Comparison of ENCODE assay signal across 1 cellular context in the genomic region with DNA sequence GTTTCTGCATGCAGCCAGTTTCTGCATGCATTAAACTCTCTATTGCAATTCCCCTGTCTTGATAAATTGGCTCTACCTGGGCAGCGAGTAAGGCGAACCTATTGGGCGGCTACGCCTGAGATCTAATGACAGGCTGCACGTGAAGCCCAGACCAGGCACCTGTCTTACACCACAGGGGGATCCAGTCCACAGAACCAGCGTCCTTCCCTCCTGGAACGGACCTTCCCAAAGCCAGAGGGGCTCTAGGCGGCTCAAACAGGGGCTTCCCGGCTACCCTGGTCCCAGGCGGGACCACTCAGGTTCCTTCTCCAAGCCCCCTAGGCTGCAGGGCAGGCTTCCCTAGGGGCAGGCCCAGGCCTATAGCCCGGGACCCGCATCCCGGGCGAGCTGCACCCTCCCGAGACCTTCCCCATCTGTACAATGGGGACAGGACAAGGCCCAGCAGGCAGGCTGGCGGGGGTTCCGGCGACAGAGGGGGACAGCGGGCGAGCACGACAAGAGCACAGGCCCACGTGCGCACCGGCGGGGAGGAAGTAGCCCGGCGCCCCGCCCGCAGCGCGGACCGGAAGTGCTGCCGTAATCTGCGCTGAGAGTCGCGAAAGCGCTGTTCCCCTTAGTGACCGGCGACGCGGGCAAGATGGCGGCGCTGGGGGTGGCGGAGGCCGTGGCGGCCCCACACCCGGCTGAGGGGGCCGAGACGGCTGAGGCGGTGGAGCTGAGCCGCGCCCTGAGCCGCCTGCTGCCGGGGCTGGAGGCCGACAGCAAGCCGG.
TF ChIP-seq lines count a peak whose summit lies in the region.

TSS of gene DNAAF5 (plus strand) at position 616 of the 770 bp plus-strand sequence. CDS start at position 638, 22 bp downstream.

TF ChIP-seq in HepG2, 621 proteins besides CTCF, POLR2A, EP300 and RAD21 (continued from another document and continues in another):
- TF ChIP-seq, protein P1, sequence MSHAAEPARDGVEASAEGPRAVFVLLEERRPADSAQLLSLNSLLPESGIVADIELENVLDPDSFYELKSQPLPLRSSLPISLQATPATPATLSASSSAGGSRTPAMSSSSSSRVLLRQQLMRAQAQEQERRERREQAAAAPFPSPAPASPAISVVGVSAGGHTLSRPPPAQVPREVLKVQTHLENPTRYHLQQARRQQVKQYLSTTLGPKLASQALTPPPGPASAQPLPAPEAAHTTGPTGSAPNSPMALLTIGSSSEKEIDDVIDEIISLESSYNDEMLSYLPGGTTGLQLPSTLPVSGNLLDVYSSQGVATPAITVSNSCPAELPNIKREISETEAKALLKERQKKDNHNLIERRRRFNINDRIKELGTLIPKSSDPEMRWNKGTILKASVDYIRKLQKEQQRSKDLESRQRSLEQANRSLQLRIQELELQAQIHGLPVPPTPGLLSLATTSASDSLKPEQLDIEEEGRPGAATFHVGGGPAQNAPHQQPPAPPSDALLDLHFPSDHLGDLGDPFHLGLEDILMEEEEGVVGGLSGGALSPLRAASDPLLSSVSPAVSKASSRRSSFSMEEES (CRISPR knock-in tag; IDR thresholded peaks at IDR 0.05): peak; percentile 63; the same call in 1 of the 2 replicates
- no peak for TF ChIP-seq TCF7 (IDR thresholded peaks at IDR 0.05; ENCODE audit: low read depth)
- peak; percentile 43; the same call in 1 of the 2 replicates for TF ChIP-seq ZNF839 (CRISPR knock-in tag; IDR thresholded peaks at IDR 0.05; ENCODE audit: borderline replicate concordance)
- TF ChIP-seq, protein P2, sequence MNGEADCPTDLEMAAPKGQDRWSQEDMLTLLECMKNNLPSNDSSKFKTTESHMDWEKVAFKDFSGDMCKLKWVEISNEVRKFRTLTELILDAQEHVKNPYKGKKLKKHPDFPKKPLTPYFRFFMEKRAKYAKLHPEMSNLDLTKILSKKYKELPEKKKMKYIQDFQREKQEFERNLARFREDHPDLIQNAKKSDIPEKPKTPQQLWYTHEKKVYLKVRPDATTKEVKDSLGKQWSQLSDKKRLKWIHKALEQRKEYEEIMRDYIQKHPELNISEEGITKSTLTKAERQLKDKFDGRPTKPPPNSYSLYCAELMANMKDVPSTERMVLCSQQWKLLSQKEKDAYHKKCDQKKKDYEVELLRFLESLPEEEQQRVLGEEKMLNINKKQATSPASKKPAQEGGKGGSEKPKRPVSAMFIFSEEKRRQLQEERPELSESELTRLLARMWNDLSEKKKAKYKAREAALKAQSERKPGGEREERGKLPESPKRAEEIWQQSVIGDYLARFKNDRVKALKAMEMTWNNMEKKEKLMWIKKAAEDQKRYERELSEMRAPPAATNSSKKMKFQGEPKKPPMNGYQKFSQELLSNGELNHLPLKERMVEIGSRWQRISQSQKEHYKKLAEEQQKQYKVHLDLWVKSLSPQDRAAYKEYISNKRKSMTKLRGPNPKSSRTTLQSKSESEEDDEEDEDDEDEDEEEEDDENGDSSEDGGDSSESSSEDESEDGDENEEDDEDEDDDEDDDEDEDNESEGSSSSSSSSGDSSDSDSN (CRISPR knock-in tag; IDR thresholded peaks at IDR 0.05): peak; percentile 41
- TF ChIP-seq SP140L (CRISPR knock-in tag; IDR thresholded peaks at IDR 0.05; ENCODE audit: borderline replicate concordance): no peak
- peak; percentile 62; the same call in 1 of the 2 replicates for TF ChIP-seq DNMT3B (CRISPR knock-in tag; conservative IDR thresholded peaks at IDR 0.05)
- TF ChIP-seq, protein P3, sequence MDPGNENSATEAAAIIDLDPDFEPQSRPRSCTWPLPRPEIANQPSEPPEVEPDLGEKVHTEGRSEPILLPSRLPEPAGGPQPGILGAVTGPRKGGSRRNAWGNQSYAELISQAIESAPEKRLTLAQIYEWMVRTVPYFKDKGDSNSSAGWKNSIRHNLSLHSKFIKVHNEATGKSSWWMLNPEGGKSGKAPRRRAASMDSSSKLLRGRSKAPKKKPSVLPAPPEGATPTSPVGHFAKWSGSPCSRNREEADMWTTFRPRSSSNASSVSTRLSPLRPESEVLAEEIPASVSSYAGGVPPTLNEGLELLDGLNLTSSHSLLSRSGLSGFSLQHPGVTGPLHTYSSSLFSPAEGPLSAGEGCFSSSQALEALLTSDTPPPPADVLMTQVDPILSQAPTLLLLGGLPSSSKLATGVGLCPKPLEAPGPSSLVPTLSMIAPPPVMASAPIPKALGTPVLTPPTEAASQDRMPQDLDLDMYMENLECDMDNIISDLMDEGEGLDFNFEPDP (CRISPR knock-in tag; conservative IDR thresholded peaks at IDR 0.05): 0 out of 2 replicates have a peak, but pooled peaks have one; percentile 61
- TF ChIP-seq, protein P4, sequence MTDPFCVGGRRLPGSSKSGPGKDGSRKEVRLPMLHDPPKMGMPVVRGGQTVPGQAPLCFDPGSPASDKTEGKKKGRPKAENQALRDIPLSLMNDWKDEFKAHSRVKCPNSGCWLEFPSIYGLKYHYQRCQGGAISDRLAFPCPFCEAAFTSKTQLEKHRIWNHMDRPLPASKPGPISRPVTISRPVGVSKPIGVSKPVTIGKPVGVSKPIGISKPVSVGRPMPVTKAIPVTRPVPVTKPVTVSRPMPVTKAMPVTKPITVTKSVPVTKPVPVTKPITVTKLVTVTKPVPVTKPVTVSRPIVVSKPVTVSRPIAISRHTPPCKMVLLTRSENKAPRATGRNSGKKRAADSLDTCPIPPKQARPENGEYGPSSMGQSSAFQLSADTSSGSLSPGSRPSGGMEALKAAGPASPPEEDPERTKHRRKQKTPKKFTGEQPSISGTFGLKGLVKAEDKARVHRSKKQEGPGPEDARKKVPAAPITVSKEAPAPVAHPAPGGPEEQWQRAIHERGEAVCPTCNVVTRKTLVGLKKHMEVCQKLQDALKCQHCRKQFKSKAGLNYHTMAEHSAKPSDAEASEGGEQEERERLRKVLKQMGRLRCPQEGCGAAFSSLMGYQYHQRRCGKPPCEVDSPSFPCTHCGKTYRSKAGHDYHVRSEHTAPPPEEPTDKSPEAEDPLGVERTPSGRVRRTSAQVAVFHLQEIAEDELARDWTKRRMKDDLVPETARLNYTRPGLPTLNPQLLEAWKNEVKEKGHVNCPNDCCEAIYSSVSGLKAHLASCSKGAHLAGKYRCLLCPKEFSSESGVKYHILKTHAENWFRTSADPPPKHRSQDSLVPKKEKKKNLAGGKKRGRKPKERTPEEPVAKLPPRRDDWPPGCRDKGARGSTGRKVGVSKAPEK (CRISPR knock-in tag; IDR thresholded peaks at IDR 0.05; ENCODE audit: borderline replicate concordance): no peak
- no peak for TF ChIP-seq SMARCC2 (IDR thresholded peaks at IDR 0.05)
- TF ChIP-seq GATA4 (IDR thresholded peaks at IDR 0.05; ENCODE audit: borderline replicate concordance, low read depth): no peak
- 0 out of 2 replicates have a peak, but pooled peaks have one; percentile 71 for TF ChIP-seq SMAD1 (CRISPR knock-in tag; IDR thresholded peaks at IDR 0.05; ENCODE audit: borderline replicate concordance, low read depth)
- no peak for TF ChIP-seq SRSF9 (IDR thresholded peaks at IDR 0.05; ENCODE audit: borderline replicate concordance, insufficient read depth, low read depth, low read length, poor library complexity, severe bottlenecking)
- no peak for TF ChIP-seq JUND (CRISPR knock-in tag; IDR thresholded peaks at IDR 0.05)
- TF ChIP-seq REST (IDR thresholded peaks at IDR 0.05; ENCODE audit: borderline replicate concordance in 1 of 2, low read depth in 1 of 2, low read length in 2 of 2): peak in 1 of 2 experiments; percentile 52; a peak in 1 of 4 replicates
- peak; percentile 99 for TF ChIP-seq NR0B2 (CRISPR knock-in tag; IDR thresholded peaks at IDR 0.05)
- TF ChIP-seq, protein P5, sequence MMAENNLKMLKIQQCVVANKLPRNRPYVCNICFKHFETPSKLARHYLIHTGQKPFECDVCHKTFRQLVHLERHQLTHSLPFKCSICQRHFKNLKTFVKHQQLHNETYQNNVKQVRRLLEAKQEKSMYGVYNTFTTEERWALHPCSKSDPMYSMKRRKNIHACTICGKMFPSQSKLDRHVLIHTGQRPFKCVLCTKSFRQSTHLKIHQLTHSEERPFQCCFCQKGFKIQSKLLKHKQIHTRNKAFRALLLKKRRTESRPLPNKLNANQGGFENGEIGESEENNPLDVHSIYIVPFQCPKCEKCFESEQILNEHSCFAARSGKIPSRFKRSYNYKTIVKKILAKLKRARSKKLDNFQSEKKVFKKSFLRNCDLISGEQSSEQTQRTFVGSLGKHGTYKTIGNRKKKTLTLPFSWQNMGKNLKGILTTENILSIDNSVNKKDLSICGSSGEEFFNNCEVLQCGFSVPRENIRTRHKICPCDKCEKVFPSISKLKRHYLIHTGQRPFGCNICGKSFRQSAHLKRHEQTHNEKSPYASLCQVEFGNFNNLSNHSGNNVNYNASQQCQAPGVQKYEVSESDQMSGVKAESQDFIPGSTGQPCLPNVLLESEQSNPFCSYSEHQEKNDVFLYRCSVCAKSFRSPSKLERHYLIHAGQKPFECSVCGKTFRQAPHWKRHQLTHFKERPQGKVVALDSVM (CRISPR knock-in tag; IDR thresholded peaks at IDR 0.05): no peak; the same call in 1 of the 2 replicates
- peak; percentile 58; the same call in 1 of the 2 replicates for TF ChIP-seq NAIF1 (CRISPR knock-in tag; IDR thresholded peaks at IDR 0.05; ENCODE audit: borderline replicate concordance)
- TF ChIP-seq MAF1 (CRISPR knock-in tag; IDR thresholded peaks at IDR 0.05; ENCODE audit: borderline replicate concordance): no peak
- TF ChIP-seq NFYB (CRISPR knock-in tag; IDR thresholded peaks at IDR 0.05): no peak
- peak; percentile 77; the same call in 1 of the 2 replicates for TF ChIP-seq FOXC1 (CRISPR knock-in tag; IDR thresholded peaks at IDR 0.05; ENCODE audit: borderline replicate concordance)
- TF ChIP-seq SNAPC5 (CRISPR knock-in tag; IDR thresholded peaks at IDR 0.05; ENCODE audit: borderline replicate concordance): no peak
- no peak for TF ChIP-seq ZNF737 (CRISPR knock-in tag; IDR thresholded peaks at IDR 0.05; ENCODE audit: borderline replicate concordance)
- no peak for TF ChIP-seq RAD51 (IDR thresholded peaks at IDR 0.05; ENCODE audit: borderline replicate concordance)
- TF ChIP-seq MEIS2 (CRISPR knock-in tag; IDR thresholded peaks at IDR 0.05): no peak
- TF ChIP-seq, protein P6, sequence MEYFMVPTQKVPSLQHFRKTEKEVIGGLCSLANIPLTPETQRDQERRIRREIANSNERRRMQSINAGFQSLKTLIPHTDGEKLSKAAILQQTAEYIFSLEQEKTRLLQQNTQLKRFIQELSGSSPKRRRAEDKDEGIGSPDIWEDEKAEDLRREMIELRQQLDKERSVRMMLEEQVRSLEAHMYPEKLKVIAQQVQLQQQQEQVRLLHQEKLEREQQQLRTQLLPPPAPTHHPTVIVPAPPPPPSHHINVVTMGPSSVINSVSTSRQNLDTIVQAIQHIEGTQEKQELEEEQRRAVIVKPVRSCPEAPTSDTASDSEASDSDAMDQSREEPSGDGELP (IDR thresholded peaks at IDR 0.05; ENCODE audit: borderline replicate concordance, low read depth): peak; percentile 33; the same call in 1 of the 2 replicates
- no peak for TF ChIP-seq ISX (CRISPR knock-in tag; conservative IDR thresholded peaks at IDR 0.05)
- peak; percentile 92 for TF ChIP-seq BORCS8-MEF2B (CRISPR knock-in tag; IDR thresholded peaks at IDR 0.05)
- TF ChIP-seq ZNF546 (CRISPR knock-in tag; conservative IDR thresholded peaks at IDR 0.05): peak; percentile 39; the same call in 1 of the 2 replicates
- TF ChIP-seq, protein P7, sequence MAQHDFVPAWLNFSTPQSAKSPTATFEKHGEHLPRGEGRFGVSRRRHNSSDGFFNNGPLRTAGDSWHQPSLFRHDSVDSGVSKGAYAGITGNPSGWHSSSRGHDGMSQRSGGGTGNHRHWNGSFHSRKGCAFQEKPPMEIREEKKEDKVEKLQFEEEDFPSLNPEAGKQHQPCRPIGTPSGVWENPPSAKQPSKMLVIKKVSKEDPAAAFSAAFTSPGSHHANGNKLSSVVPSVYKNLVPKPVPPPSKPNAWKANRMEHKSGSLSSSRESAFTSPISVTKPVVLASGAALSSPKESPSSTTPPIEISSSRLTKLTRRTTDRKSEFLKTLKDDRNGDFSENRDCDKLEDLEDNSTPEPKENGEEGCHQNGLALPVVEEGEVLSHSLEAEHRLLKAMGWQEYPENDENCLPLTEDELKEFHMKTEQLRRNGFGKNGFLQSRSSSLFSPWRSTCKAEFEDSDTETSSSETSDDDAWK (CRISPR knock-in tag; IDR thresholded peaks at IDR 0.05): no peak
- TF ChIP-seq ZNF354B (CRISPR knock-in tag; IDR thresholded peaks at IDR 0.05): 0 out of 2 replicates have a peak, but pooled peaks have one; percentile 68
- peak; percentile 61 for TF ChIP-seq HCFC1 (IDR thresholded peaks at IDR 0.05; ENCODE audit: low read depth, low read length)
- peak; percentile 49; the same call in 1 of the 2 replicates for TF ChIP-seq GLI4 (CRISPR knock-in tag; IDR thresholded peaks at IDR 0.05; ENCODE audit: borderline replicate concordance)
- peak; percentile 91 for TF ChIP-seq SPEN (CRISPR knock-in tag; IDR thresholded peaks at IDR 0.05; ENCODE audit: low read depth)
- TF ChIP-seq CBX2 (IDR thresholded peaks at IDR 0.05; ENCODE audit: low read depth, low read length): no peak
- TF ChIP-seq CBX2 (CRISPR knock-in tag; IDR thresholded peaks at IDR 0.05; ENCODE audit: low read depth): no peak
- TF ChIP-seq HOXA7 (CRISPR knock-in tag; IDR thresholded peaks at IDR 0.05): no peak
- peak; percentile 96 for TF ChIP-seq KAT8 (CRISPR knock-in tag; IDR thresholded peaks at IDR 0.05)
- TF ChIP-seq MAX (IDR thresholded peaks at IDR 0.05): peak; percentile 99
- TF ChIP-seq ZNF891 (CRISPR knock-in tag; IDR thresholded peaks at IDR 0.05): no peak
